Comparison of ENCODE assay signal across 17 cellular contexts in genomic region chr6:41519748-41520699, GRCh38. TPM values are rescaled to one million over a fixed set of nuclear protein-coding genes. Genes with fewer than 3 reads are reported as not detected.
DNase-seq lines count a peak whose midpoint lies in the region; ATAC-seq, FAIRE-seq and TF ChIP-seq lines count a peak whose summit lies in the region.
"Had no signal": no experiment of that assay in that cellular context is flagged by ENCODE, and none has a peak within 500 bp of the region (broad histone marks: within the 10 kb centered on the region; RNA-seq: fewer than 3 reads in every experiment).

No MANE protein-coding gene starts in this region.

- TF ChIP-seq POLR2A in K562 (conservative IDR thresholded peaks at IDR 0.05) (no peak), stomach (IDR thresholded peaks at IDR 0.05) (no peak)

- no peak overlapping the region for H4K91ac ChIP-seq in mesenchymal stem cell (ENCODE audit: low read length)

- no peaks in the 10 kb centered on the region for H3K79me1 ChIP-seq in mesenchymal stem cell (replicated peaks; ENCODE audit: low read length, poor library complexity, severe bottlenecking)

- WGBS in K562 (ENCODE audit: insufficient coverage, low coverage, missing lambda C conversion rate), result 14% methylated on average over 7 of the region's 8 CpGs
- 52% methylated on average over 8 of the region's 8 CpGs for WGBS in mesenchymal stem cell
- WGBS in stomach, 5 donors, result 39 to 51% (median 43%) methylated on average over 8 of the region's 8 CpGs

- peak overlapping the region; percentile 86 to 97 for H2BK12ac ChIP-seq in mesenchymal stem cell (ENCODE audit: low read length in 2 of 2)

- H3K9me3 ChIP-seq in HEK293 (ENCODE audit: control insufficient read depth, insufficient read depth, low read depth, low read length), result no peaks in the 10 kb centered on the region
- H3K9me3 ChIP-seq in K562 (replicated peaks; ENCODE audit: control insufficient read depth, insufficient read depth, low read depth, low read length), result no peaks in the 10 kb centered on the region
- no peaks in the 10 kb centered on the region for H3K9me3 ChIP-seq in mesenchymal stem cell (ENCODE audit: control insufficient read depth, low read length)
- H3K9me3 ChIP-seq in stomach, result no peaks in the 10 kb centered on the region
- H3K9me3 ChIP-seq: left ventricle myocardium inferior had no signal

- CTCF ChIA-PET in HEK293 (lab: Yijun Ruan, JAX), result interaction anchor here (0.6 to 1.4 kb wide), 3 partner anchors 32 to 525 kb away, joined by 3 to 5 read pairs (median 5); no protein-coding TSS in a partner anchor
- CTCF ChIA-PET in K562 (lab: Yijun Ruan, JAX; ENCODE audit: low intra/inter-chr PET ratio), result no interaction called here

- H3K4me1 ChIP-seq in HEK293 (ENCODE audit: control insufficient read depth, insufficient read depth, low read length) (peaks cover 11% of the 10 kb centered on the region; the same call in 1 of the 2 replicates), K562 (replicated peaks in 1 of 2; ENCODE audit: control insufficient read depth in 2 of 2, insufficient read depth in 2 of 2, low read length in 2 of 2) (peaks cover 0 to 3% of the 10 kb centered on the region in 2 experiments; a peak in 2 of 5 replicates), mesenchymal stem cell (ENCODE audit: control insufficient read depth, insufficient read depth, low read depth, low read length) (no peaks in the 10 kb centered on the region), stomach (peaks cover 24 to 64% (median 44%) of the 10 kb centered on the region in 4 donors)
- H3K4me1 ChIP-seq: left ventricle myocardium inferior had no signal

- no peak for FAIRE-seq in K562 (lab: Jason Lieb, UNC)
- FAIRE-seq: GM18507, RCC 7860 had no signal

- H3K4ac ChIP-seq in mesenchymal stem cell (ENCODE audit: low read depth in 1 of 2, low read length in 2 of 2), result peak overlapping the region in 1 of 2 experiments; percentile 60

- H3K18ac ChIP-seq in mesenchymal stem cell (ENCODE audit: low read depth in 1 of 2, low read length in 2 of 2), result peak overlapping the region; percentile 77 to 81

- H4K20me1 ChIP-seq in K562 (replicated peaks; ENCODE audit: control insufficient read depth, insufficient read depth, low read length), result peaks cover 16% of the 10 kb centered on the region

- TF ChIP-seq CTCF in HEK293 (tag by site-specific recombination; IDR thresholded peaks at IDR 0.05) (no peak), K562 (IDR thresholded peaks at IDR 0.05 in 2 of 3, conservative IDR thresholded peaks at IDR 0.05 in 1 of 3; ENCODE audit: insufficient read depth in 2 of 3, low read depth in 1 of 3, low read length in 3 of 3) (no peak), stomach (IDR thresholded peaks at IDR 0.05) (no peak)

- H3K9ac ChIP-seq in K562 (ENCODE audit: insufficient read depth in 1 of 2, low read depth in 2 of 2, low read length in 2 of 2) (no peak overlapping the region), mesenchymal stem cell (ENCODE audit: low read length) (no peak overlapping the region)

- in situ Hi-C loops in K562 (cut with MboI), result no loop called here

- H3K27ac ChIP-seq in HEK293 (ENCODE audit: extremely low read depth, low read depth, low read length) (peak overlapping the region; percentile 67), K562 (ENCODE audit: extremely low read depth, low read depth, low read length) (no peak overlapping the region), mesenchymal stem cell (ENCODE audit: low read length, poor library complexity, severe bottlenecking) (no peak overlapping the region), stomach (peak overlapping the region; percentile 77 to 84 (median 83))
- H3K27ac ChIP-seq: left ventricle myocardium inferior had no signal

- no peak overlapping the region for H3K4me2 ChIP-seq in K562 (ENCODE audit: insufficient read depth, low read length)
- no peak overlapping the region for H3K4me2 ChIP-seq in mesenchymal stem cell (ENCODE audit: low read length, poor library complexity, severe bottlenecking)

- no peaks in the 10 kb centered on the region; a peak in 1 of 3 replicates for H3K36me3 ChIP-seq in HEK293 (ENCODE audit: control insufficient read depth in 2 of 2, insufficient read depth in 1 of 2, low read length in 2 of 2)
- H3K36me3 ChIP-seq in K562 (ENCODE audit: control insufficient read depth, insufficient read depth, low read length), result no peaks in the 10 kb centered on the region
- H3K36me3 ChIP-seq in mesenchymal stem cell (ENCODE audit: control insufficient read depth in 1 of 2, insufficient read depth in 2 of 2, low read depth in 1 of 2, low read length in 2 of 2), result no peaks in the 10 kb centered on the region
- no peaks in the 10 kb centered on the region for H3K36me3 ChIP-seq in stomach
- H3K36me3 ChIP-seq: left ventricle myocardium inferior had no signal

- H2BK15ac ChIP-seq in mesenchymal stem cell (ENCODE audit: low read depth, poor library complexity, severe bottlenecking), result peak overlapping the region; percentile 83

- no TSS peak for BruUV-seq in K562 (replicated peaks; lab: Mats Ljungman, UMichigan)

- H3K4me3 ChIP-seq in HEK293 (ENCODE audit: low read depth, low read length) (no peak overlapping the region), K562 (no peak overlapping the region), mesenchymal stem cell (ENCODE audit: insufficient read depth in 1 of 2, low read depth in 1 of 2, low read length in 2 of 2) (no peak overlapping the region), stomach (no peak overlapping the region)
- H3K4me3 ChIP-seq: left ventricle myocardium inferior had no signal

- H3K9me1 ChIP-seq in K562 (ENCODE audit: control insufficient read depth, insufficient read depth, low read length), result no peaks in the 10 kb centered on the region

- H3K27me3 ChIP-seq in K562 (ENCODE audit: control insufficient read depth in 2 of 2, insufficient read depth in 2 of 2, low read length in 2 of 2) (peaks cover 15 to 34% of the 10 kb centered on the region in 2 experiments; a peak in 4 of 5 replicates), mesenchymal stem cell (ENCODE audit: control insufficient read depth in 1 of 2, insufficient read depth in 1 of 2, low read length in 2 of 2) (peaks cover 65 to 71% of the 10 kb centered on the region in 2 experiments), stomach (peaks cover 0 to 13% (median 0%) of the 10 kb centered on the region in 3 donors)

- no peaks in the 10 kb centered on the region for H3K79me2 ChIP-seq in K562 (ENCODE audit: control insufficient read depth, insufficient read depth, low read length)

- H3K23ac ChIP-seq in mesenchymal stem cell (ENCODE audit: low read length in 2 of 2), result no peak overlapping the region

- H2BK120ac ChIP-seq in mesenchymal stem cell (ENCODE audit: low read depth, low read length), result no peak overlapping the region

- peak overlapping the region in 1 of 2 experiments; percentile 66 for H3K14ac ChIP-seq in mesenchymal stem cell (ENCODE audit: low read length in 2 of 2)

- peak overlapping the region; percentile 85 for H4K8ac ChIP-seq in mesenchymal stem cell (ENCODE audit: low read length)

- H2BK5ac ChIP-seq in mesenchymal stem cell (ENCODE audit: low read depth, low read length, poor library complexity, severe bottlenecking), result no peak overlapping the region

- H2AFZ ChIP-seq in K562 (ENCODE audit: low read depth, low read length) (no peak overlapping the region), mesenchymal stem cell (ENCODE audit: low read depth, low read length) (no peak overlapping the region)

- H2AK5ac ChIP-seq in mesenchymal stem cell (ENCODE audit: low read length, severe bottlenecking), result no peak overlapping the region

- TF ChIP-seq EP300 in K562 (IDR thresholded peaks at IDR 0.05; ENCODE audit: low read length) (no peak), stomach (IDR thresholded peaks at IDR 0.05) (no peak)

- DNase-seq in K562 (ENCODE audit: extremely low read depth in 1 of 4, low spot score in 3 of 4) (no peak), mesenchymal stem cell (peak; percentile 60), stomach (peak; percentile 89), NCI-H1436 (lab: John Stamatoyannopoulos, UW) (no peak), retina (no peak)
- DNase-seq in activated CD4-positive, alpha-beta T cell treated with anti-CD3 and anti-CD28 coated beads, Interleukin-2, amount 50 U/mL, for 48 hours, result no peak
- DNase-seq: activated naive CD8-positive, alpha-beta T cell treated with anti-CD3 and anti-CD28 coated beads, Interleukin-2, amount 10 ng/mL, durations not matched to agents 7 days and 5 days; activated T-cell treated with anti-CD3 and anti-CD28 coated beads, Interleukin-2, amount 50 U/mL, for 4 hours; caudate nucleus; DMS 273 treated with DMSO at 0.1 percent for 48 hours; effector memory CD4-positive, alpha-beta T cell; HFFc6; left ventricle myocardium inferior had no signal

- POLR2A ChIA-PET in HEK293 (lab: Yijun Ruan, JAX) (no interaction called here), K562 (lab: Yijun Ruan, JAX) (interaction anchor here (0.7 to 2.3 kb wide), 5 partner anchors 7 to 76 kb away, joined by 3 to 6 read pairs (median 4); no protein-coding TSS in a partner anchor)

- ATAC-seq in K562, result no peak; the same call in 2 of the 3 replicates
- ATAC-seq: activated T-cell treated with anti-CD3 and anti-CD28 coated beads, Interleukin-2, amount 50 U/mL, for 4 hours; sciatic nerve had no signal

- no peak for TF ChIP-seq RAD21 in K562 (CRISPR knock-in tag; conservative IDR thresholded peaks at IDR 0.05 in 1 of 2, IDR thresholded peaks at IDR 0.05 in 1 of 2)

- intact Hi-C loops in K562 (cut with micrococcal nuclease), result no loop called here
- intact Hi-C loops in stomach (cut with DNase I; ENCODE audit: low total_unique reads), result no loop called here

RNA-seq across cellular contexts. Expression of gene FOXP4, which starts 26.2 kb away (rescaled TPM):
- total RNA-seq in K562 (2011; cell fraction: chromatin; rRNA removed; ENCODE audit: low replicate concordance), result 5.5 and 10.3 TPM in 2 replicates
- 4.9 and 8.2 TPM in 2 replicates for total RNA-seq in K562 (2011; cell fraction: nucleolus; rRNA removed)
- total RNA-seq in K562 (2011; cell fraction: nucleoplasm; rRNA removed), result 5.6 and 10.2 TPM in 2 replicates
- total RNA-seq in K562 (2014; rRNA removed), result 3.4 and 5.9 TPM in 2 replicates
- total RNA-seq in K562 (2014; rRNA removed; fragmentation: Illumina TruSeq; extraction: Trizol), result 0.70 and 1.1 TPM in 2 replicates
- total RNA-seq in K562 (2015; rRNA removed; fragmentation: Illumina TruSeq; extraction: Trizol), result 2.3 TPM in 2 replicates
- 26.7 and 29.4 TPM in 2 replicates for total RNA-seq in K562 (2021)
- polyA plus RNA-seq in K562 (2011; rRNA removed), result 1.2 and 2.9 TPM in 2 replicates
- polyA plus RNA-seq in K562 (2011; cell fraction: cytosol; rRNA removed), result 1.5 and 3.9 TPM in 2 replicates
- polyA plus RNA-seq in K562 (2011; cell fraction: nucleus; rRNA removed), result 4.4 and 9.6 TPM in 2 replicates
- polyA plus RNA-seq in K562 (2012), result 17.6 and 30.3 TPM in 2 replicates
- polyA plus RNA-seq in K562 (2014; fragmentation: Illumina TruSeq; extraction: Trizol), result 5.9 and 13.8 TPM in 2 replicates
- under 1 TPM; 0.11 TPM for polyA plus RNA-seq in K562 (2014; fragmentation: Nextera tagmentation; extraction: Ambion mirVana)
- 6.7 and 7.4 TPM in 2 replicates for polyA plus RNA-seq in K562 (2014; rRNA removed)
- 0.87 and 1.4 TPM in 2 replicates for polyA minus RNA-seq in K562 (2011; rRNA and poly(A)+ RNA removed)
- polyA minus RNA-seq in K562 (2011; cell fraction: cytosol; rRNA and poly(A)+ RNA removed), result 7.2 and 14.0 TPM in 2 replicates
- polyA minus RNA-seq in K562 (2011; cell fraction: nucleus; rRNA and poly(A)+ RNA removed), result 2.9 and 4.7 TPM in 2 replicates
- 23.4 TPM for polyA plus RNA-seq in mesenchymal stem cell (2013, experiment 1 of 2)
- 22.7 TPM for polyA plus RNA-seq in mesenchymal stem cell (2013, experiment 2 of 2)
- 10 to 100 TPM in 4 of 5 donors, 1 to 10 TPM in 1; 7.9 to 70.4 (median 40.3) TPM for total RNA-seq in stomach
- polyA plus RNA-seq in stomach, result 10 to 100 TPM; 14.3 to 33.7 (median 27.6) TPM

Comparison
In these comparisons a context has a peak if more than half of its experiments do, and no peak if none do; other contexts are left out.
1. H3K27ac ChIP-seq: peak in HEK293 (single experiment) and stomach (5 of 5); none in K562 (single experiment) and mesenchymal stem cell (single experiment).
2. DNase-seq: peak in mesenchymal stem cell (single experiment) and stomach (single experiment); none in K562 (0 of 4), NCI-H1436 (single experiment), activated CD4-positive, alpha-beta T cell treated with anti-CD3 and anti-CD28 coated beads, Interleukin-2, amount 50 U/mL, for 48 hours (0 of 2) and retina (single experiment).